Comparison of ENCODE assay signal across 1 cellular context in the genomic region with DNA sequence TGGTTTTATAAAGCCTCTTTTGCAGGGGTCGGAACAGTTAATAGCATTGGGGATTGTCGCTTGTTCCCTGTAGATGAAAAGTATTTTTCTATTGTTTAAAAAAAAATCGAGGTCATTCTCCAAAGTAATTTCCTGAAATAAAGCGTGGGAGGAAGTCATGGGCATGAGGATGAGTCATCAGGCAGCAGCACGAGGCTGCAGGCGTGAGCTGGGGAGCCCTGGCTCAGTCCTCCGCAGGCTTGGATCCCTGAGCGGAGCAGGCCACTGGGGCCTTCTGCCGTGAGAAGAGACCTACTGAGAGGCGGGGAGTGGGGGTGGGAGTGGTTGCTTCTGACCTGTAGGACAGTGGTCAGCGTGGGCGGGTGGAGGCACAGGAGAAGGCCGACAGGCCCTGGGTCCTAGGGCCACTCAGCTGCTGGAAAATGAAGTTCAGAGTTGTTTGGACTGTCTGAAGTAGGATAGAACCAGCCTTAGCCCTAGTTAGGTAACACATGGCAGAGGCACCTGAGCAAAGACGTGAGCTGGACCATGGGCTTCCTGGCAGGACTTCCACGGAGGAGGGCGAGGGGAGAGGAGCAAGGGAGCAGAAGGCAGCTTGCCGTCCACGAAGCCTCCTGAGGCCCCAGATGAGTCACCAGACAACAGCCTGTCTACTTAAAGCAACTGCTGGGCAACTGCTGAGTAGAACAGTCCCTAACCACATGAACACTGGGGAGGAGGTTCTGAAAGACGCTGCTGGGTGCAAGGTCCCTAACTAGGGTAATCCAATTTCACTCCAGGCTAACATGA.
TF ChIP-seq lines count a peak whose summit lies in the region.

No MANE protein-coding gene starts in this region.

TF ChIP-seq in K562, 482 proteins besides CTCF, POLR2A, EP300 and RAD21 (continues in another document):
- TF ChIP-seq, protein P1, sequence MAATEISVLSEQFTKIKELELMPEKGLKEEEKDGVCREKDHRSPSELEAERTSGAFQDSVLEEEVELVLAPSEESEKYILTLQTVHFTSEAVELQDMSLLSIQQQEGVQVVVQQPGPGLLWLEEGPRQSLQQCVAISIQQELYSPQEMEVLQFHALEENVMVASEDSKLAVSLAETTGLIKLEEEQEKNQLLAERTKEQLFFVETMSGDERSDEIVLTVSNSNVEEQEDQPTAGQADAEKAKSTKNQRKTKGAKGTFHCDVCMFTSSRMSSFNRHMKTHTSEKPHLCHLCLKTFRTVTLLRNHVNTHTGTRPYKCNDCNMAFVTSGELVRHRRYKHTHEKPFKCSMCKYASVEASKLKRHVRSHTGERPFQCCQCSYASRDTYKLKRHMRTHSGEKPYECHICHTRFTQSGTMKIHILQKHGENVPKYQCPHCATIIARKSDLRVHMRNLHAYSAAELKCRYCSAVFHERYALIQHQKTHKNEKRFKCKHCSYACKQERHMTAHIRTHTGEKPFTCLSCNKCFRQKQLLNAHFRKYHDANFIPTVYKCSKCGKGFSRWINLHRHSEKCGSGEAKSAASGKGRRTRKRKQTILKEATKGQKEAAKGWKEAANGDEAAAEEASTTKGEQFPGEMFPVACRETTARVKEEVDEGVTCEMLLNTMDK (IDR thresholded peaks at IDR 0.05; ENCODE audit: borderline replicate concordance, insufficient read depth, low read depth, low read length, poor library complexity, severe bottlenecking), result no peak
- TF ChIP-seq ZFX (CRISPR knock-in tag; IDR thresholded peaks at IDR 0.05), result peak; percentile 91
- no peak for TF ChIP-seq ZNF707 (CRISPR knock-in tag; conservative IDR thresholded peaks at IDR 0.05)
- TF ChIP-seq ZNF253 (CRISPR knock-in tag; conservative IDR thresholded peaks at IDR 0.05), result no peak
- no peak for TF ChIP-seq MYBL2 (IDR thresholded peaks at IDR 0.05; ENCODE audit: low read depth)
- no peak for TF ChIP-seq MYBL2 (CRISPR knock-in tag; IDR thresholded peaks at IDR 0.05; ENCODE audit: borderline replicate concordance)
- TF ChIP-seq, protein P2, sequence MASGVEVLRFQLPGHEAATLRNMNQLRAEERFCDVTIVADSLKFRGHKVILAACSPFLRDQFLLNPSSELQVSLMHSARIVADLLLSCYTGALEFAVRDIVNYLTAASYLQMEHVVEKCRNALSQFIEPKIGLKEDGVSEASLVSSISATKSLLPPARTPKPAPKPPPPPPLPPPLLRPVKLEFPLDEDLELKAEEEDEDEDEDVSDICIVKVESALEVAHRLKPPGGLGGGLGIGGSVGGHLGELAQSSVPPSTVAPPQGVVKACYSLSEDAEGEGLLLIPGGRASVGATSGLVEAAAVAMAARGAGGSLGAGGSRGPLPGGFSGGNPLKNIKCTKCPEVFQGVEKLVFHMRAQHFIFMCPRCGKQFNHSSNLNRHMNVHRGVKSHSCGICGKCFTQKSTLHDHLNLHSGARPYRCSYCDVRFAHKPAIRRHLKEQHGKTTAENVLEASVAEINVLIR (CRISPR knock-in tag; IDR thresholded peaks at IDR 0.05), result 0 out of 2 replicates have a peak, but pooled peaks have one; percentile 9
- no peak; the same call in 1 of the 2 replicates for TF ChIP-seq PHF8 (IDR thresholded peaks at IDR 0.05; ENCODE audit: borderline replicate concordance, low read length)
- TF ChIP-seq, protein P3, sequence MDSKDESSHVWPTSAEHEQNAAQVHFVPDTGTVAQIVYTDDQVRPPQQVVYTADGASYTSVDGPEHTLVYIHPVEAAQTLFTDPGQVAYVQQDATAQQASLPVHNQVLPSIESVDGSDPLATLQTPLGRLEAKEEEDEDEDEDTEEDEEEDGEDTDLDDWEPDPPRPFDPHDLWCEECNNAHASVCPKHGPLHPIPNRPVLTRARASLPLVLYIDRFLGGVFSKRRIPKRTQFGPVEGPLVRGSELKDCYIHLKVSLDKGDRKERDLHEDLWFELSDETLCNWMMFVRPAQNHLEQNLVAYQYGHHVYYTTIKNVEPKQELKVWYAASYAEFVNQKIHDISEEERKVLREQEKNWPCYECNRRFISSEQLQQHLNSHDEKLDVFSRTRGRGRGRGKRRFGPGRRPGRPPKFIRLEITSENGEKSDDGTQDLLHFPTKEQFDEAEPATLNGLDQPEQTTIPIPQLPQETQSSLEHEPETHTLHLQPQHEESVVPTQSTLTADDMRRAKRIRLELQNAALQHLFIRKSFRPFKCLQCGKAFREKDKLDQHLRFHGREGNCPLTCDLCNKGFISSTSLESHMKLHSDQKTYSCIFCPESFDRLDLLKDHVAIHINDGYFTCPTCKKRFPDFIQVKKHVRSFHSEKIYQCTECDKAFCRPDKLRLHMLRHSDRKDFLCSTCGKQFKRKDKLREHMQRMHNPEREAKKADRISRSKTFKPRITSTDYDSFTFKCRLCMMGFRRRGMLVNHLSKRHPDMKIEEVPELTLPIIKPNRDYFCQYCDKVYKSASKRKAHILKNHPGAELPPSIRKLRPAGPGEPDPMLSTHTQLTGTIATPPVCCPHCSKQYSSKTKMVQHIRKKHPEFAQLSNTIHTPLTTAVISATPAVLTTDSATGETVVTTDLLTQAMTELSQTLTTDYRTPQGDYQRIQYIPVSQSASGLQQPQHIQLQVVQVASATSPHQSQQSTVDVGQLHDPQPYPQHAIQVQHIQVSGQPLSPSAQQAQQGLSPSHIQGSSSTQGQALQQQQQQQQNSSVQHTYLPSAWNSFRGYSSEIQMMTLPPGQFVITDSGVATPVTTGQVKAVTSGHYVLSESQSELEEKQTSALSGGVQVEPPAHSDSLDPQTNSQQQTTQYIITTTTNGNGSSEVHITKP (IDR thresholded peaks at IDR 0.05; ENCODE audit: partially characterized antibody), result peak; percentile 27
- no peak for TF ChIP-seq EHMT2 (IDR thresholded peaks at IDR 0.05)
- peak; percentile 62 for TF ChIP-seq ARID1B (IDR thresholded peaks at IDR 0.05)
- TF ChIP-seq, protein P4, sequence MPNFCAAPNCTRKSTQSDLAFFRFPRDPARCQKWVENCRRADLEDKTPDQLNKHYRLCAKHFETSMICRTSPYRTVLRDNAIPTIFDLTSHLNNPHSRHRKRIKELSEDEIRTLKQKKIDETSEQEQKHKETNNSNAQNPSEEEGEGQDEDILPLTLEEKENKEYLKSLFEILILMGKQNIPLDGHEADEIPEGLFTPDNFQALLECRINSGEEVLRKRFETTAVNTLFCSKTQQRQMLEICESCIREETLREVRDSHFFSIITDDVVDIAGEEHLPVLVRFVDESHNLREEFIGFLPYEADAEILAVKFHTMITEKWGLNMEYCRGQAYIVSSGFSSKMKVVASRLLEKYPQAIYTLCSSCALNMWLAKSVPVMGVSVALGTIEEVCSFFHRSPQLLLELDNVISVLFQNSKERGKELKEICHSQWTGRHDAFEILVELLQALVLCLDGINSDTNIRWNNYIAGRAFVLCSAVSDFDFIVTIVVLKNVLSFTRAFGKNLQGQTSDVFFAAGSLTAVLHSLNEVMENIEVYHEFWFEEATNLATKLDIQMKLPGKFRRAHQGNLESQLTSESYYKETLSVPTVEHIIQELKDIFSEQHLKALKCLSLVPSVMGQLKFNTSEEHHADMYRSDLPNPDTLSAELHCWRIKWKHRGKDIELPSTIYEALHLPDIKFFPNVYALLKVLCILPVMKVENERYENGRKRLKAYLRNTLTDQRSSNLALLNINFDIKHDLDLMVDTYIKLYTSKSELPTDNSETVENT (CRISPR knock-in tag; IDR thresholded peaks at IDR 0.05), result no peak
- TF ChIP-seq, protein P5, sequence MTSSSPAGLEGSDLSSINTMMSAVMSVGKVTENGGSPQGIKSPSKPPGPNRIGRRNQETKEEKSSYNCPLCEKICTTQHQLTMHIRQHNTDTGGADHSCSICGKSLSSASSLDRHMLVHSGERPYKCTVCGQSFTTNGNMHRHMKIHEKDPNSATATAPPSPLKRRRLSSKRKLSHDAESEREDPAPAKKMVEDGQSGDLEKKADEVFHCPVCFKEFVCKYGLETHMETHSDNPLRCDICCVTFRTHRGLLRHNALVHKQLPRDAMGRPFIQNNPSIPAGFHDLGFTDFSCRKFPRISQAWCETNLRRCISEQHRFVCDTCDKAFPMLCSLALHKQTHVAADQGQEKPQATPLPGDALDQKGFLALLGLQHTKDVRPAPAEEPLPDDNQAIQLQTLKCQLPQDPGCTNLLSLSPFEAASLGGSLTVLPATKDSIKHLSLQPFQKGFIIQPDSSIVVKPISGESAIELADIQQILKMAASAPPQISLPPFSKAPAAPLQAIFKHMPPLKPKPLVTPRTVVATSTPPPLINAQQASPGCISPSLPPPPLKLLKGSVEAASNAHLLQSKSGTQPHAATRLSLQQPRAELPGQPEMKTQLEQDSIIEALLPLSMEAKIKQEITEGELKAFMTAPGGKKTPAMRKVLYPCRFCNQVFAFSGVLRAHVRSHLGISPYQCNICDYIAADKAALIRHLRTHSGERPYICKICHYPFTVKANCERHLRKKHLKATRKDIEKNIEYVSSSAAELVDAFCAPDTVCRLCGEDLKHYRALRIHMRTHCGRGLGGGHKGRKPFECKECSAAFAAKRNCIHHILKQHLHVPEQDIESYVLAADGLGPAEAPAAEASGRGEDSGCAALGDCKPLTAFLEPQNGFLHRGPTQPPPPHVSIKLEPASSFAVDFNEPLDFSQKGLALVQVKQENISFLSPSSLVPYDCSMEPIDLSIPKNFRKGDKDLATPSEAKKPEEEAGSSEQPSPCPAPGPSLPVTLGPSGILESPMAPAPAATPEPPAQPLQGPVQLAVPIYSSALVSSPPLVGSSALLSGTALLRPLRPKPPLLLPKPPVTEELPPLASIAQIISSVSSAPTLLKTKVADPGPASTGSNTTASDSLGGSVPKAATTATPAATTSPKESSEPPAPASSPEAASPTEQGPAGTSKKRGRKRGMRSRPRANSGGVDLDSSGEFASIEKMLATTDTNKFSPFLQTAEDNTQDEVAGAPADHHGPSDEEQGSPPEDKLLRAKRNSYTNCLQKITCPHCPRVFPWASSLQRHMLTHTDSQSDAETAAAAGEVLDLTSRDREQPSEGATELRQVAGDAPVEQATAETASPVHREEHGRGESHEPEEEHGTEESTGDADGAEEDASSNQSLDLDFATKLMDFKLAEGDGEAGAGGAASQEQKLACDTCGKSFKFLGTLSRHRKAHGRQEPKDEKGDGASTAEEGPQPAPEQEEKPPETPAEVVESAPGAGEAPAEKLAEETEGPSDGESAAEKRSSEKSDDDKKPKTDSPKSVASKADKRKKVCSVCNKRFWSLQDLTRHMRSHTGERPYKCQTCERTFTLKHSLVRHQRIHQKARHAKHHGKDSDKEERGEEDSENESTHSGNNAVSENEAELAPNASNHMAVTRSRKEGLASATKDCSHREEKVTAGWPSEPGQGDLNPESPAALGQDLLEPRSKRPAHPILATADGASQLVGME (CRISPR knock-in tag; IDR thresholded peaks at IDR 0.05), result no peak
- TF ChIP-seq SMC3 (conservative IDR thresholded peaks at IDR 0.05; ENCODE audit: insufficient read depth, low read depth, low read length), result no peak
- TF ChIP-seq, protein P6, sequence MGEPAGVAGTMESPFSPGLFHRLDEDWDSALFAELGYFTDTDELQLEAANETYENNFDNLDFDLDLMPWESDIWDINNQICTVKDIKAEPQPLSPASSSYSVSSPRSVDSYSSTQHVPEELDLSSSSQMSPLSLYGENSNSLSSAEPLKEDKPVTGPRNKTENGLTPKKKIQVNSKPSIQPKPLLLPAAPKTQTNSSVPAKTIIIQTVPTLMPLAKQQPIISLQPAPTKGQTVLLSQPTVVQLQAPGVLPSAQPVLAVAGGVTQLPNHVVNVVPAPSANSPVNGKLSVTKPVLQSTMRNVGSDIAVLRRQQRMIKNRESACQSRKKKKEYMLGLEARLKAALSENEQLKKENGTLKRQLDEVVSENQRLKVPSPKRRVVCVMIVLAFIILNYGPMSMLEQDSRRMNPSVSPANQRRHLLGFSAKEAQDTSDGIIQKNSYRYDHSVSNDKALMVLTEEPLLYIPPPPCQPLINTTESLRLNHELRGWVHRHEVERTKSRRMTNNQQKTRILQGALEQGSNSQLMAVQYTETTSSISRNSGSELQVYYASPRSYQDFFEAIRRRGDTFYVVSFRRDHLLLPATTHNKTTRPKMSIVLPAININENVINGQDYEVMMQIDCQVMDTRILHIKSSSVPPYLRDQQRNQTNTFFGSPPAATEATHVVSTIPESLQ (CRISPR knock-in tag; IDR thresholded peaks at IDR 0.05), result no peak
- TF ChIP-seq ZZZ3 (IDR thresholded peaks at IDR 0.05), result no peak
- TF ChIP-seq ZNF695 (CRISPR knock-in tag; IDR thresholded peaks at IDR 0.05), result no peak
- no peak for TF ChIP-seq MED1 (CRISPR knock-in tag; IDR thresholded peaks at IDR 0.05; ENCODE audit: borderline replicate concordance)
- no peak for TF ChIP-seq MYNN (IDR thresholded peaks at IDR 0.05)
- TF ChIP-seq MYNN (CRISPR knock-in tag; IDR thresholded peaks at IDR 0.05), result no peak
- TF ChIP-seq MTA3 (IDR thresholded peaks at IDR 0.05; ENCODE audit: borderline replicate concordance), result 0 out of 2 replicates have a peak, but pooled peaks have one; percentile 32
- no peak for TF ChIP-seq MIER1 (IDR thresholded peaks at IDR 0.05; ENCODE audit: low read depth)
- TF ChIP-seq TCF7 (IDR thresholded peaks at IDR 0.05; ENCODE audit: borderline replicate concordance), result no peak
- no peak for TF ChIP-seq SUPT5H (IDR thresholded peaks at IDR 0.05)
- peak; percentile 48; the same call in 1 of the 2 replicates for TF ChIP-seq ATF7 (IDR thresholded peaks at IDR 0.05)
- no peak for TF ChIP-seq BDP1 (IDR thresholded peaks at IDR 0.05; ENCODE audit: insufficient read depth, insufficient read length)
- TF ChIP-seq MXI1 (IDR thresholded peaks at IDR 0.05; ENCODE audit: low read depth, low read length), result no peak
- TF ChIP-seq DDX20 (tag; IDR thresholded peaks at IDR 0.05; ENCODE audit: low read depth), result no peak
- TF ChIP-seq DIDO1 (tag; IDR thresholded peaks at IDR 0.05; ENCODE audit: low read depth), result 0 out of 2 replicates have a peak, but pooled peaks have one; percentile 19
- no peak for TF ChIP-seq NFIX (CRISPR knock-in tag; IDR thresholded peaks at IDR 0.05; ENCODE audit: low read depth)
- no peak for TF ChIP-seq STAG1 (CRISPR knock-in tag; IDR thresholded peaks at IDR 0.05; ENCODE audit: borderline replicate concordance)
- TF ChIP-seq, protein P7, sequence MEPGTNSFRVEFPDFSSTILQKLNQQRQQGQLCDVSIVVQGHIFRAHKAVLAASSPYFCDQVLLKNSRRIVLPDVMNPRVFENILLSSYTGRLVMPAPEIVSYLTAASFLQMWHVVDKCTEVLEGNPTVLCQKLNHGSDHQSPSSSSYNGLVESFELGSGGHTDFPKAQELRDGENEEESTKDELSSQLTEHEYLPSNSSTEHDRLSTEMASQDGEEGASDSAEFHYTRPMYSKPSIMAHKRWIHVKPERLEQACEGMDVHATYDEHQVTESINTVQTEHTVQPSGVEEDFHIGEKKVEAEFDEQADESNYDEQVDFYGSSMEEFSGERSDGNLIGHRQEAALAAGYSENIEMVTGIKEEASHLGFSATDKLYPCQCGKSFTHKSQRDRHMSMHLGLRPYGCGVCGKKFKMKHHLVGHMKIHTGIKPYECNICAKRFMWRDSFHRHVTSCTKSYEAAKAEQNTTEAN (CRISPR knock-in tag; IDR thresholded peaks at IDR 0.05), result no peak
- TF ChIP-seq XRCC3 (IDR thresholded peaks at IDR 0.05), result no peak
- no peak for TF ChIP-seq TCFL5 (CRISPR knock-in tag; conservative IDR thresholded peaks at IDR 0.05)
- no peak for TF ChIP-seq HDAC2 (IDR thresholded peaks at IDR 0.05)
- TF ChIP-seq PHF20 (IDR thresholded peaks at IDR 0.05; ENCODE audit: partially characterized antibody), result no peak
- TF ChIP-seq, protein P8, sequence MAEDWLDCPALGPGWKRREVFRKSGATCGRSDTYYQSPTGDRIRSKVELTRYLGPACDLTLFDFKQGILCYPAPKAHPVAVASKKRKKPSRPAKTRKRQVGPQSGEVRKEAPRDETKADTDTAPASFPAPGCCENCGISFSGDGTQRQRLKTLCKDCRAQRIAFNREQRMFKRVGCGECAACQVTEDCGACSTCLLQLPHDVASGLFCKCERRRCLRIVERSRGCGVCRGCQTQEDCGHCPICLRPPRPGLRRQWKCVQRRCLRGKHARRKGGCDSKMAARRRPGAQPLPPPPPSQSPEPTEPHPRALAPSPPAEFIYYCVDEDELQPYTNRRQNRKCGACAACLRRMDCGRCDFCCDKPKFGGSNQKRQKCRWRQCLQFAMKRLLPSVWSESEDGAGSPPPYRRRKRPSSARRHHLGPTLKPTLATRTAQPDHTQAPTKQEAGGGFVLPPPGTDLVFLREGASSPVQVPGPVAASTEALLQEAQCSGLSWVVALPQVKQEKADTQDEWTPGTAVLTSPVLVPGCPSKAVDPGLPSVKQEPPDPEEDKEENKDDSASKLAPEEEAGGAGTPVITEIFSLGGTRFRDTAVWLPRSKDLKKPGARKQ (CRISPR knock-in tag; IDR thresholded peaks at IDR 0.05), result no peak
- TF ChIP-seq IRF2 (CRISPR knock-in tag; IDR thresholded peaks at IDR 0.05), result no peak
